In genomic region chr11:7057641-7058040, GRCh38 we compare ENCODE assay signal across 2 cellular contexts.
TF ChIP-seq lines count a peak whose summit lies in the region.

No MANE protein-coding gene starts in this region.

TF ChIP-seq in IMR-90, 13 proteins besides CTCF, POLR2A, EP300 and RAD21:
- TF ChIP-seq RCOR1 (IDR thresholded peaks at IDR 0.05; ENCODE audit: insufficient replicate concordance, low read length) (no peak), CHD1 (IDR thresholded peaks at IDR 0.05; ENCODE audit: low read depth, low read length) (no peak), BHLHE40 (IDR thresholded peaks at IDR 0.05; ENCODE audit: low read depth, low read length) (no peak), FOS (IDR thresholded peaks at IDR 0.05; ENCODE audit: low read depth, low read length) (no peak), MXI1 (IDR thresholded peaks at IDR 0.05; ENCODE audit: borderline replicate concordance, low read depth, low read length) (no peak), USF2 (IDR thresholded peaks at IDR 0.05; ENCODE audit: low read depth, low read length) (no peak), MAFK (IDR thresholded peaks at IDR 0.05; ENCODE audit: low read depth, low read length) (no peak), CEBPB (IDR thresholded peaks at IDR 0.05; ENCODE audit: low read depth, low read length) (no peak), ELK1 (IDR thresholded peaks at IDR 0.05; ENCODE audit: borderline replicate concordance, low read depth, low read length) (no peak), RFX5 (IDR thresholded peaks at IDR 0.05; ENCODE audit: low read depth, low read length) (no peak), MAZ (IDR thresholded peaks at IDR 0.05; ENCODE audit: borderline replicate concordance, low read depth, low read length) (no peak), NFE2L2 (IDR thresholded peaks at IDR 0.05; ENCODE audit: low read depth, low read length) (no peak), SMC3 (IDR thresholded peaks at IDR 0.05; ENCODE audit: low read depth, low read length) (no peak)

TF ChIP-seq in H1, 55 proteins besides CTCF, POLR2A, EP300 and RAD21:
- TF ChIP-seq USF2 (IDR thresholded peaks at IDR 0.05; ENCODE audit: low read length) (no peak), ATF3 (IDR thresholded peaks at IDR 0.05; ENCODE audit: insufficient read depth, low read depth, low read length) (no peak), SP4 (IDR thresholded peaks at IDR 0.05; ENCODE audit: low read length) (no peak), TBP (IDR thresholded peaks at IDR 0.05; ENCODE audit: low read depth, low read length) (no peak), CEBPB (IDR thresholded peaks at IDR 0.05; ENCODE audit: low read depth, low read length) (no peak), CHD7 (IDR thresholded peaks at IDR 0.05; ENCODE audit: insufficient replicate concordance, low read length) (no peak), E2F6 (IDR thresholded peaks at IDR 0.05) (no peak), BCL11A (IDR thresholded peaks at IDR 0.05; ENCODE audit: low read depth in 2 of 2, low read length in 2 of 2) (no peak), RFX5 (IDR thresholded peaks at IDR 0.05; ENCODE audit: borderline replicate concordance, low read depth, low read length) (no peak), MAX (IDR thresholded peaks at IDR 0.05) (no peak), SIRT6 (IDR thresholded peaks at IDR 0.05; ENCODE audit: low read length) (no peak), SP2 (IDR thresholded peaks at IDR 0.05; ENCODE audit: low read length) (no peak), GTF2F1 (IDR thresholded peaks at IDR 0.05; ENCODE audit: borderline replicate concordance, low read depth, low read length) (no peak), CREB1 (IDR thresholded peaks at IDR 0.05) (no peak), ASH2L (IDR thresholded peaks at IDR 0.05; ENCODE audit: low read length) (no peak), ATF2 (IDR thresholded peaks at IDR 0.05; ENCODE audit: low read length) (no peak)
